29 cellular contexts compared by ENCODE assay signal in the genomic region with DNA sequence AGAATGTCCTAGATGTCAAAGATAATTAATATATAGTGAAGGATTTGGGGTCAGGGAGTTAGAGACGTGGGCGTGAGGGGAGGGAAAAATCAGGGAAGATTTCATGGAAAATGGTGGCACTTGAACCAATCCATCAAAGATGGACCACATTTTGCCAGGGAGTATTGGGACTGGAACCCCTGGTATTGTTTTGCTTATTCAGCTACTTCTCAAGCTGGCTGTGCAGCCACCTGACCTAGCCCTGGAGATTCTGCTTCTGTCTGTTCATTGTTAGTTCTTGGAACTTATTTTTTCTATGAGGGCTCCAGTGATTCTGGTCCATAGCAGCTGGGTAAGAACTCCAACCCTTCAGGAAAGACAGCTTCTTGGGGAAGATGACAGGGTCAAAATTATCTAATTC. TPM values are rescaled to one million over a fixed set of nuclear protein-coding genes. Genes with fewer than 3 reads are reported as not detected.
"Had no signal": no experiment of that assay in that cellular context is flagged by ENCODE, and none has a peak within 500 bp of the region (broad histone marks: within the 10 kb centered on the region; RNA-seq: fewer than 3 reads in every experiment).

No MANE protein-coding gene starts in this region.

- H3K4me3 Mint-ChIP-seq: activated CD4-positive, alpha-beta memory T cell treated with anti-CD3 and anti-CD28 coated beads, Interleukin-2, amount 10 ng/mL, durations not matched to agents 7 days and 5 days; activated CD4-positive, alpha-beta T cell treated with anti-CD3 and anti-CD28 coated beads, Interleukin-2, amount 10 ng/mL, durations not matched to agents 7 days and 5 days; activated naive CD4-positive, alpha-beta T cell treated with anti-CD3 and anti-CD28 coated beads, Interleukin-2, amount 10 ng/mL, durations not matched to agents 7 days and 5 days; activated naive CD8-positive, alpha-beta T cell treated with anti-CD3 and anti-CD28 coated beads, Interleukin-2, amount 10 ng/mL, durations not matched to agents 7 days and 5 days; activated T-cell treated with anti-CD3 and anti-CD28 coated beads, Interleukin-2, amount 50 U/mL, for 24 hours; activated T-cell treated with anti-CD3 and anti-CD28 coated beads, Interleukin-2, amount 50 U/mL, for 72 hours; central memory CD8-positive, alpha-beta T cell; dendritic cell treated with granulocyte-macrophage colony-stimulating factor and Interleukin-4, amounts not matched to agents 40 ng/mL and 50 ng/mL, for 4 days had no signal

- H3K9me3 ChIP-seq: esophagus muscularis mucosa, gastrocnemius medialis, heart left ventricle had no signal

- DNase-seq: activated CD4-positive, alpha-beta memory T cell treated with anti-CD3 and anti-CD28 coated beads, Interleukin-2, amount 10 ng/mL, durations not matched to agents 7 days and 5 days; activated CD4-positive, alpha-beta T cell treated with anti-CD3 and anti-CD28 coated beads for 1 hour; activated CD4-positive, alpha-beta T cell treated with anti-CD3 and anti-CD28 coated beads for 4 hours; activated CD4-positive, alpha-beta T cell treated with anti-CD3 and anti-CD28 coated beads, Interleukin-2, amount 10 ng/mL, durations not matched to agents 7 days and 5 days; activated CD4-positive, alpha-beta T cell treated with anti-CD3 and anti-CD28 coated beads, Interleukin-2, amount 50 U/mL, for 4 hours; activated CD8-positive, alpha-beta memory T cell treated with anti-CD3 and anti-CD28 coated beads, Interleukin-2, amount 50 U/mL, for 48 hours; activated gamma-delta T cell; activated naive CD4-positive, alpha-beta T cell; activated naive CD4-positive, alpha-beta T cell treated with anti-CD3 and anti-CD28 coated beads, Interleukin-2, amount 10 ng/mL, durations not matched to agents 7 days and 5 days; activated naive CD8-positive, alpha-beta T cell treated with anti-CD3 and anti-CD28 coated beads, Interleukin-2, amount 10 ng/mL, durations not matched to agents 7 days and 5 days; activated T-cell treated with anti-CD3 and anti-CD28 coated beads for 4 hours; activated T-cell treated with anti-CD3 and anti-CD28 coated beads, Interleukin-2, amount 50 U/mL, for 24 hours; brain microvascular endothelial cell; dorsolateral prefrontal cortex; effector memory CD4-positive, alpha-beta T cell; erythroblast; foreskin keratinocyte; gastrocnemius medialis; glutamatergic neuron; heart left ventricle; T-helper 2 cell had no signal

- ATAC-seq: foreskin keratinocyte, gastrocnemius medialis, heart left ventricle had no signal

- H3K4me1 Mint-ChIP-seq: activated CD4-positive, alpha-beta memory T cell treated with anti-CD3 and anti-CD28 coated beads, Interleukin-2, amount 10 ng/mL, durations not matched to agents 7 days and 5 days; central memory CD8-positive, alpha-beta T cell had no signal

- FAIRE-seq: astrocyte, bronchial epithelial cell had no signal

- H3K36me3 Mint-ChIP-seq: activated naive CD4-positive, alpha-beta T cell treated with anti-CD3 and anti-CD28 coated beads, Interleukin-2, amount 50 U/mL, for 72 hours had no signal

- H3K36me3 ChIP-seq: brain microvascular endothelial cell, esophagus muscularis mucosa, gastrocnemius medialis, heart left ventricle had no signal

- H3K27me3 ChIP-seq: dorsolateral prefrontal cortex, esophagus muscularis mucosa, foreskin keratinocyte, gastrocnemius medialis had no signal

- H3K9me3 Mint-ChIP-seq: activated CD4-positive, alpha-beta memory T cell treated with anti-CD3 and anti-CD28 coated beads, Interleukin-2, amount 10 ng/mL, durations not matched to agents 7 days and 5 days; activated CD4-positive, alpha-beta T cell treated with anti-CD3 and anti-CD28 coated beads, Interleukin-2, amount 10 ng/mL, durations not matched to agents 7 days and 5 days; activated naive CD4-positive, alpha-beta T cell treated with anti-CD3 and anti-CD28 coated beads, Interleukin-2, amount 10 ng/mL, durations not matched to agents 7 days and 5 days; activated naive CD4-positive, alpha-beta T cell treated with anti-CD3 and anti-CD28 coated beads, Interleukin-2, amount 50 U/mL, for 72 hours; activated naive CD8-positive, alpha-beta T cell treated with anti-CD3 and anti-CD28 coated beads, Interleukin-2, amount 10 ng/mL, durations not matched to agents 7 days and 5 days; activated T-cell treated with anti-CD3 and anti-CD28 coated beads, Interleukin-2, amount 50 U/mL, for 24 hours; activated T-cell treated with anti-CD3 and anti-CD28 coated beads, Interleukin-2, amount 50 U/mL, for 72 hours; central memory CD8-positive, alpha-beta T cell; dendritic cell treated with granulocyte-macrophage colony-stimulating factor and Interleukin-4, amounts not matched to agents 40 ng/mL and 50 ng/mL, for 4 days had no signal

- H3K27ac Mint-ChIP-seq: activated CD4-positive, alpha-beta memory T cell treated with anti-CD3 and anti-CD28 coated beads, Interleukin-2, amount 10 ng/mL, durations not matched to agents 7 days and 5 days; activated CD4-positive, alpha-beta T cell treated with anti-CD3 and anti-CD28 coated beads, Interleukin-2, amount 10 ng/mL, durations not matched to agents 7 days and 5 days; activated naive CD4-positive, alpha-beta T cell treated with anti-CD3 and anti-CD28 coated beads, Interleukin-2, amount 10 ng/mL, durations not matched to agents 7 days and 5 days; activated naive CD4-positive, alpha-beta T cell treated with anti-CD3 and anti-CD28 coated beads, Interleukin-2, amount 50 U/mL, for 72 hours; activated naive CD8-positive, alpha-beta T cell treated with anti-CD3 and anti-CD28 coated beads, Interleukin-2, amount 10 ng/mL, durations not matched to agents 7 days and 5 days; activated T-cell treated with anti-CD3 and anti-CD28 coated beads, Interleukin-2, amount 50 U/mL, for 24 hours; activated T-cell treated with anti-CD3 and anti-CD28 coated beads, Interleukin-2, amount 50 U/mL, for 72 hours; dendritic cell treated with granulocyte-macrophage colony-stimulating factor and Interleukin-4, amounts not matched to agents 40 ng/mL and 50 ng/mL, for 4 days had no signal

- H3K27ac ChIP-seq: brain microvascular endothelial cell, coronary artery, dorsolateral prefrontal cortex, esophagus muscularis mucosa, foreskin keratinocyte, heart left ventricle had no signal

- H3K4me3 ChIP-seq: coronary artery, dorsolateral prefrontal cortex, esophagus muscularis mucosa, gastrocnemius medialis, heart left ventricle had no signal

RNA-seq across cellular contexts. Expression of a gene that starts 3.3 kb away (rescaled TPM):
- total RNA-seq: activated CD4-positive, alpha-beta memory T cell treated with anti-CD3 and anti-CD28 coated beads, Interleukin-2, amount 10 ng/mL, durations not matched to agents 7 days and 5 days; activated CD4-positive, alpha-beta T cell treated with anti-CD3 and anti-CD28 coated beads, Interleukin-2, amount 10 ng/mL, durations not matched to agents 7 days and 5 days; activated naive CD4-positive, alpha-beta T cell treated with anti-CD3 and anti-CD28 coated beads, Interleukin-2, amount 50 U/mL, for 72 hours; activated naive CD8-positive, alpha-beta T cell treated with anti-CD3 and anti-CD28 coated beads, Interleukin-2, amount 10 ng/mL, durations not matched to agents 7 days and 5 days; activated T-cell treated with anti-CD3 and anti-CD28 coated beads, Interleukin-2, amount 50 U/mL, for 72 hours had no signal
